ENCODE assay signal across 1 cellular context in genomic region chr4:188975271-188975670, GRCh38.
TF ChIP-seq lines count a peak whose summit lies in the region.

No MANE protein-coding gene starts in this region.

TF ChIP-seq in H1, 55 proteins besides CTCF, POLR2A, EP300 and RAD21:
- TF ChIP-seq TAF1 (IDR thresholded peaks at IDR 0.05; ENCODE audit: low read depth, low read length) = no peak
- no peak for TF ChIP-seq CEBPB (IDR thresholded peaks at IDR 0.05; ENCODE audit: low read depth, low read length)
- no peak for TF ChIP-seq KDM4A (IDR thresholded peaks at IDR 0.05; ENCODE audit: low read depth, low read length, severe bottlenecking)
- no peak for TF ChIP-seq CHD2 (IDR thresholded peaks at IDR 0.05; ENCODE audit: low read length)
- no peak for TF ChIP-seq KDM1A (IDR thresholded peaks at IDR 0.05; ENCODE audit: borderline replicate concordance, low read length)
- TF ChIP-seq JUN (IDR thresholded peaks at IDR 0.05; ENCODE audit: low read depth, low read length) = no peak
- no peak for TF ChIP-seq HDAC2 (IDR thresholded peaks at IDR 0.05; ENCODE audit: borderline replicate concordance in 1 of 2, low read depth in 2 of 2, low read length in 2 of 2)
- TF ChIP-seq, protein P1, sequence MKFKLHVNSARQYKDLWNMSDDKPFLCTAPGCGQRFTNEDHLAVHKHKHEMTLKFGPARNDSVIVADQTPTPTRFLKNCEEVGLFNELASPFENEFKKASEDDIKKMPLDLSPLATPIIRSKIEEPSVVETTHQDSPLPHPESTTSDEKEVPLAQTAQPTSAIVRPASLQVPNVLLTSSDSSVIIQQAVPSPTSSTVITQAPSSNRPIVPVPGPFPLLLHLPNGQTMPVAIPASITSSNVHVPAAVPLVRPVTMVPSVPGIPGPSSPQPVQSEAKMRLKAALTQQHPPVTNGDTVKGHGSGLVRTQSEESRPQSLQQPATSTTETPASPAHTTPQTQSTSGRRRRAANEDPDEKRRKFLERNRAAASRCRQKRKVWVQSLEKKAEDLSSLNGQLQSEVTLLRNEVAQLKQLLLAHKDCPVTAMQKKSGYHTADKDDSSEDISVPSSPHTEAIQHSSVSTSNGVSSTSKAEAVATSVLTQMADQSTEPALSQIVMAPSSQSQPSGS (IDR thresholded peaks at IDR 0.05; ENCODE audit: low read length) = no peak
- no peak for TF ChIP-seq NANOG (IDR thresholded peaks at IDR 0.05; ENCODE audit: insufficient read depth, low read depth, low read length, poor library complexity, severe bottlenecking)
- TF ChIP-seq BRCA1 (IDR thresholded peaks at IDR 0.05; ENCODE audit: low read depth, low read length) = no peak
- TF ChIP-seq RFX5 (IDR thresholded peaks at IDR 0.05; ENCODE audit: borderline replicate concordance, low read depth, low read length) = no peak
- no peak for TF ChIP-seq HDAC6 (IDR thresholded peaks at IDR 0.05; ENCODE audit: low read depth, low read length)
- TF ChIP-seq GABPA (IDR thresholded peaks at IDR 0.05; ENCODE audit: borderline replicate concordance, insufficient read depth, low read length) = no peak
- no peak for TF ChIP-seq SP1 (IDR thresholded peaks at IDR 0.05; ENCODE audit: low read depth, low read length)
TF ChIP-seq in H1: peak in this region for 0.
